Comparison of ENCODE assay signal across 10 cellular contexts in genomic region chr19:18502633-18503294, GRCh38. TPM values are rescaled to one million over a fixed set of nuclear protein-coding genes. Genes with fewer than 3 reads are reported as not detected.
DNase-seq lines count a peak whose midpoint lies in the region; ATAC-seq, FAIRE-seq and TF ChIP-seq lines count a peak whose summit lies in the region.
"Had no signal": no experiment of that assay in that cellular context is flagged by ENCODE, and none has a peak within 500 bp of the region (broad histone marks: within the 10 kb centered on the region; RNA-seq: fewer than 3 reads in every experiment).

No MANE protein-coding gene starts in this region.

- peak overlapping the region; percentile 40 to 91 (median 76) for H3K27ac ChIP-seq in Peyer's patch
- no peak overlapping the region for H3K27ac ChIP-seq in uterus

- FAIRE-seq in GM12892 (lab: Jason Lieb, UNC) = no peak

- H3K4me1 ChIP-seq in Peyer's patch (peaks cover 28 to 99% (median 57%) of the 10 kb centered on the region in 4 donors), uterus (peaks cover 0 to 28% of the 10 kb centered on the region in 2 donors)

- H3K27me3 ChIP-seq in Peyer's patch (no peaks in the 10 kb centered on the region), uterus (no peaks in the 10 kb centered on the region)

- H3K4me3 Mint-ChIP-seq in endothelial cell (ENCODE audit: unreplicated experiment) = no peak overlapping the region

- peaks cover 7% of the 10 kb centered on the region for H3K27me3 Mint-ChIP-seq in endothelial cell (ENCODE audit: unreplicated experiment)

- H3K36me3 ChIP-seq in Peyer's patch (no peaks in the 10 kb centered on the region), uterus (no peaks in the 10 kb centered on the region)

- H3K9me3 Mint-ChIP-seq in endothelial cell (ENCODE audit: unreplicated experiment) = no peaks in the 10 kb centered on the region

- no peak for TF ChIP-seq POLR2A in Peyer's patch (IDR thresholded peaks at IDR 0.05)
- TF ChIP-seq POLR2A in GM12892 (IDR thresholded peaks at IDR 0.05; ENCODE audit: low read depth, low read length) = no peak
- no peak for TF ChIP-seq POLR2A in uterus (IDR thresholded peaks at IDR 0.05)

- TF ChIP-seq CTCF in Peyer's patch (IDR thresholded peaks at IDR 0.05) = no peak
- TF ChIP-seq CTCF in endothelial cell (IDR thresholded peaks at IDR 0.05; ENCODE audit: unreplicated experiment) = no peak
- TF ChIP-seq CTCF in uterus (IDR thresholded peaks at IDR 0.05) = no peak

- H3K9me3 ChIP-seq in Peyer's patch (no peaks in the 10 kb centered on the region), uterus (no peaks in the 10 kb centered on the region)

- peaks cover 7% of the 10 kb centered on the region for H3K36me3 Mint-ChIP-seq in endothelial cell (ENCODE audit: low read depth, unreplicated experiment)

- peak overlapping the region; percentile 48 for H3K27ac Mint-ChIP-seq in endothelial cell (ENCODE audit: unreplicated experiment)

- intact Hi-C loops in posterior cingulate gyrus (cut with DNase I) (no loop called here), uterus (cut with DNase I; ENCODE audit: low total_unique reads) (no loop called here)

- no peak overlapping the region for H3K4me3 ChIP-seq in Peyer's patch
- H3K4me3 ChIP-seq in uterus = no peak overlapping the region

- peak; percentile 82 for DNase-seq in GF-D8 (lab: John Stamatoyannopoulos, UW)
- peak in 1 of 3 donors; percentile 50 for DNase-seq in Peyer's patch
- DNase-seq in endothelial cell (ENCODE audit: low spot score) = no peak
- peak in 6 of 10 donors; percentile 50 to 92 (median 76) for DNase-seq in posterior cingulate gyrus
- no peak for DNase-seq in GM12892 (ENCODE audit: insufficient read length)
- DNase-seq in uterus = no peak
- no peak for DNase-seq in DMS53 treated with DMSO at 0.1 percent for 48 hours (lab: John Stamatoyannopoulos, UW; ENCODE audit: unreplicated experiment)
- DNase-seq: foreskin melanocyte, NCI-H187 treated with DMSO at 0.1 percent for 48 hours had no signal

- peaks cover 12% of the 10 kb centered on the region for H3K4me1 Mint-ChIP-seq in endothelial cell (ENCODE audit: unreplicated experiment)

- ATAC-seq in HG03469 (IDR thresholded peaks at IDR 0.05; ENCODE audit: unreplicated experiment) = no peak

RNA-seq across cellular contexts. Expression of gene ELL, which starts 19.1 kb away (rescaled TPM):
- 10 to 100 TPM; 18.9 to 49.5 (median 34.2) TPM for total RNA-seq in Peyer's patch
- 11.0 TPM for total RNA-seq in endothelial cell (ENCODE audit: unreplicated experiment)
- polyA plus RNA-seq in GM12892 (2012; ENCODE audit: missing spikeins) = 5.1 TPM
- 10 to 100 TPM in 3 of 4 donors, 1 to 10 TPM in 1; 4.1 to 43.5 (median 21.7) TPM for total RNA-seq in uterus

RNA-seq across cellular contexts. Expression of gene FKBP8, which starts 40.6 kb away (rescaled TPM):
- total RNA-seq in Peyer's patch (100 to 1,000 TPM; 231 to 333 (median 264) TPM), endothelial cell (ENCODE audit: unreplicated experiment) (229 TPM), uterus (100 to 1,000 TPM; 139 to 273 (median 205) TPM)
- 80.5 TPM for polyA plus RNA-seq in GM12892 (2012; ENCODE audit: missing spikeins)

RNA-seq across cellular contexts. Expression of gene KXD1, which starts 54.9 kb away (rescaled TPM):
- 100 to 1,000 TPM in 3 of 4 donors, 10 to 100 TPM in 1; 82.0 to 226 (median 142) TPM for total RNA-seq in Peyer's patch
- 105 TPM for total RNA-seq in endothelial cell (ENCODE audit: unreplicated experiment)
- polyA plus RNA-seq in GM12892 (2012; ENCODE audit: missing spikeins) = 98.8 TPM
- total RNA-seq in uterus = 100 to 1,000 TPM in 1 of 4 donors, 10 to 100 TPM in 3; 30.3 to 113 (median 82.5) TPM

Comparison
In these comparisons a context has a peak if more than half of its experiments do, and no peak if none do; other contexts are left out.
1. DNase-seq: peak in GF-D8 (single experiment) and posterior cingulate gyrus (6 of 10); none in endothelial cell (single experiment), GM12892 (single experiment), uterus (0 of 2) and DMS53 treated with DMSO at 0.1 percent for 48 hours (single experiment).
2. H3K27ac ChIP-seq: peak in Peyer's patch (4 of 4); none in uterus (0 of 2).